ENCODE assay signal across 28 cellular contexts in the genomic region with DNA sequence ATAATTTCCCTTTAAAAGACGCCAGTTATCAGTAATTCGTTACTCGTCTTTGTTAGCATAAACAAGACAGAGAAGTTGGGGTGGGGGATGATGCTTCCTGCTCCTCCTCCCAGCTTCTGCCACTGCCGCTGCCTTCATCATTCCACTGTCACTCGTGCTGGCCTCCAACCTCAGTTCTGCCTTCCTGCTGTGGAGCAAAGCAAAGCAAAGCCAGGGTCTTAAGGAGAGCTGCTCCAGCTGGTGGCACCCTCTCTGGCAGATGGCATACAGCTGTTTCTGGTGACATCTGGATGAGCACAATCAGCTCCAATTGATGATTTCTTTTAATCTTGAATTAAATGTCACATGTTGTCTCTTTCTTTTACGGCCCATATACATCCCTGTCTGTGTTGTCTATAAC.
"Had no signal": no experiment of that assay in that cellular context is flagged by ENCODE, and none has a peak within 500 bp of the region (broad histone marks: within the 10 kb centered on the region; RNA-seq: fewer than 3 reads in every experiment).

No MANE protein-coding gene starts in this region.

- H3K4me1 ChIP-seq: gastrocnemius medialis, psoas muscle, spleen, testis, tibial artery, upper lobe of left lung, uterus had no signal

- H3K36me3 ChIP-seq: gastrocnemius medialis, spleen, tibial artery, upper lobe of left lung, uterus had no signal

- H3K9me3 Mint-ChIP-seq: mesothelial cell of epicardium; natural killer cell treated with Interleukin-12 subunit alpha and Interleukin-12 subunit beta and Interleukin-15 and Interleukin-18, amount 100 ng/mL, for 72 hours had no signal

- H3K36me3 Mint-ChIP-seq: memory B cell; mesothelial cell of epicardium; naive B cell; natural killer cell treated with Interleukin-12 subunit alpha and Interleukin-12 subunit beta and Interleukin-15 and Interleukin-18, amount 100 ng/mL, for 72 hours; stimulated activated memory B cell treated with anti-CD40 and anti-IgM and Interleukin-4, amounts not matched to agents 10 μg/mL and 1 μg/mL and 100 μg/mL, for 72 hours had no signal

- H3K27me3 ChIP-seq: dorsolateral prefrontal cortex, testis, upper lobe of left lung, uterus had no signal

- H3K27ac ChIP-seq: epithelial cell of prostate, gastrocnemius medialis, psoas muscle, skin epidermis, spleen, testis, tibial artery, upper lobe of left lung, uterus had no signal

- H3K4me3 ChIP-seq: dorsolateral prefrontal cortex, gastrocnemius medialis, lung, mucosa of descending colon, psoas muscle, skin epidermis, spleen, testis, tibial artery, upper lobe of left lung, uterus had no signal

- H3K4me3 Mint-ChIP-seq: memory B cell; mesothelial cell of epicardium; naive B cell; natural killer cell treated with Interleukin-12 subunit alpha and Interleukin-12 subunit beta and Interleukin-15 and Interleukin-18, amount 100 ng/mL, for 72 hours; neural crest cell; stimulated activated memory B cell treated with anti-CD40 and anti-IgM and Interleukin-4, amounts not matched to agents 10 μg/mL and 1 μg/mL and 100 μg/mL, for 72 hours had no signal

- H3K27ac Mint-ChIP-seq: memory B cell; mesothelial cell of epicardium; naive B cell; natural killer cell treated with Interleukin-12 subunit alpha and Interleukin-12 subunit beta and Interleukin-15 and Interleukin-18, amount 100 ng/mL, for 72 hours; stimulated activated memory B cell treated with anti-CD40 and anti-IgM and Interleukin-4, amounts not matched to agents 10 μg/mL and 1 μg/mL and 100 μg/mL, for 72 hours had no signal

- DNase-seq: dorsolateral prefrontal cortex; effector CD4-positive, alpha-beta T cell; foreskin fibroblast; gastrocnemius medialis; head of caudate nucleus; mucosa of descending colon; naive B cell; nucleus accumbens; psoas muscle; right cardiac atrium; stimulated activated CD4-positive, alpha-beta T cell treated with anti-CD3 and anti-CD28 coated beads, Interleukin-4, amount 100 ng/mL, for 4 hours; stimulated activated naive CD8-positive, alpha-beta T cell treated with anti-CD3 and anti-CD28 coated beads, Interleukin-15, Interleukin-2, amounts not matched to agents 100 U/mL and 50 U/mL, for 24 hours; substantia nigra; testis; tibial artery; upper lobe of left lung; uterus had no signal

- H3K4me1 Mint-ChIP-seq: memory B cell; neural crest cell; stimulated activated memory B cell treated with anti-CD40 and anti-IgM and Interleukin-4, amounts not matched to agents 10 μg/mL and 1 μg/mL and 100 μg/mL, for 72 hours had no signal

- ATAC-seq: esophagus mucosa; gastrocnemius medialis; left lobe of liver; mucosa of descending colon; natural killer cell treated with Interleukin-12 subunit alpha and Interleukin-12 subunit beta and Interleukin-15 and Interleukin-18, amount 100 ng/mL, for 72 hours; psoas muscle; right cardiac atrium; stimulated activated memory B cell treated with anti-CD40 and anti-IgM and Interleukin-4, amounts not matched to agents 10 μg/mL and 1 μg/mL and 100 μg/mL, for 72 hours; stimulated activated naive CD8-positive, alpha-beta T cell treated with anti-CD3 and anti-CD28 coated beads, Interleukin-15, Interleukin-2, amounts not matched to agents 100 U/mL and 50 U/mL, for 24 hours had no signal
